8 cellular contexts compared by ENCODE assay signal in genomic region chr3:131386429-131386926, GRCh38. TPM values are rescaled to one million over a fixed set of nuclear protein-coding genes. Genes with fewer than 3 reads are reported as not detected.
DNase-seq lines count a peak whose midpoint lies in the region; ATAC-seq and TF ChIP-seq lines count a peak whose summit lies in the region.

No MANE protein-coding gene starts in this region.

- H3K9me3 ChIP-seq in liver (ENCODE audit: control insufficient read depth in 4 of 4, low read length in 3 of 4) = no peaks in the 10 kb centered on the region
- no peaks in the 10 kb centered on the region for H3K9me3 ChIP-seq in SK-N-SH

- H3K4me3 ChIP-seq in NB4 (ENCODE audit: low read depth, low read length) (no peak overlapping the region), astrocyte of the spinal cord (ENCODE audit: low read depth, low read length) (no peak overlapping the region), liver (ENCODE audit: low read depth in 1 of 3, low read length in 3 of 3) (no peak overlapping the region), SK-N-SH (ENCODE audit: low read depth in 2 of 2, low read length in 1 of 2) (no peak overlapping the region)

- H3K36me3 ChIP-seq in liver (ENCODE audit: control insufficient read depth in 4 of 4, insufficient read depth in 3 of 4, low read depth in 1 of 4, low read length in 3 of 4) (peaks cover 0 to 8% (median 2%) of the 10 kb centered on the region in 4 donors), SK-N-SH (replicated peaks in 1 of 2; ENCODE audit: control insufficient read depth in 1 of 2, insufficient read depth in 2 of 2, low read length in 1 of 2) (peaks cover 16 to 17% of the 10 kb centered on the region in 2 experiments)

- TF ChIP-seq POLR2A in NB4 (IDR thresholded peaks at IDR 0.05; ENCODE audit: extremely low read depth, insufficient read length) = no peak

- DNase-seq in NB4 (ENCODE audit: low read depth) (peak; percentile 81), astrocyte of the spinal cord (ENCODE audit: low read depth, low spot score) (peak; percentile 21), substantia nigra (lab: John Stamatoyannopoulos, UW) (peak in 23 of 49 donors; percentile 6 to 54 (median 24)), NCI-H510A treated with DMSO at 0.1 percent for 48 hours (lab: John Stamatoyannopoulos, UW) (no peak), SK-N-SH (no peak), retina (no peak)

- POLR2A ChIA-PET in SK-N-SH (lab: Yijun Ruan, JAX) = interaction anchor here (0.6 kb wide), 1 partner anchor 345 kb away, joined by 3 read pairs; no protein-coding TSS in a partner anchor

- WGBS in liver = 33% methylated on average over 5 of the region's 5 CpGs
- 83% methylated on average over 5 of the region's 5 CpGs for WGBS in SK-N-SH (ENCODE audit: low lambda C conversion rate)

- no peak overlapping the region for H3K4me2 ChIP-seq in SK-N-SH

- ATAC-seq in HG03196 (IDR thresholded peaks at IDR 0.05; ENCODE audit: unreplicated experiment) = no peak

- H3K9ac ChIP-seq in liver (ENCODE audit: low read depth in 1 of 2, low read length in 2 of 2) = no peak overlapping the region
- no peak overlapping the region for H3K9ac ChIP-seq in SK-N-SH

- H3K27ac ChIP-seq in liver (ENCODE audit: low read depth in 1 of 2, low read length in 2 of 2) (peak overlapping the region in 1 of 2 donors; percentile 38), substantia nigra (ENCODE audit: low read depth, low read length, poor library complexity, severe bottlenecking) (peak overlapping the region; percentile 56), SK-N-SH (ENCODE audit: low read depth in 2 of 2, low read length in 1 of 2) (no peak overlapping the region)

- H3K4me1 ChIP-seq in liver (ENCODE audit: control insufficient read depth in 4 of 4, insufficient read depth in 4 of 4, low read length in 3 of 4) (peaks cover 14 to 38% (median 23%) of the 10 kb centered on the region in 4 donors), SK-N-SH (ENCODE audit: control insufficient read depth in 1 of 2, insufficient read depth in 2 of 2, low read depth in 1 of 2, low read length in 1 of 2) (peaks cover 0 to 12% of the 10 kb centered on the region in 2 experiments; a peak in 2 of 4 replicates)

- H3K27me3 ChIP-seq in liver (ENCODE audit: control insufficient read depth in 4 of 4, insufficient read depth in 4 of 4, low read length in 3 of 4) = no peaks in the 10 kb centered on the region
- no peaks in the 10 kb centered on the region for H3K27me3 ChIP-seq in SK-N-SH (ENCODE audit: insufficient read depth)

- TF ChIP-seq RAD21 in liver (IDR thresholded peaks at IDR 0.05) = peak; percentile 19 to 43
- TF ChIP-seq RAD21 in SK-N-SH (IDR thresholded peaks at IDR 0.05; ENCODE audit: low read length) = no peak

- H3K79me2 ChIP-seq in SK-N-SH (ENCODE audit: insufficient read depth) = peaks cover 14% of the 10 kb centered on the region; the same call in 1 of the 2 replicates

- H2AFZ ChIP-seq in SK-N-SH (ENCODE audit: low read depth) = no peak overlapping the region

- no peak for TF ChIP-seq CTCF in NB4 (IDR thresholded peaks at IDR 0.05; ENCODE audit: low read depth, low read length)
- TF ChIP-seq CTCF in astrocyte of the spinal cord (IDR thresholded peaks at IDR 0.05; ENCODE audit: low read depth, low read length) = no peak
- no peak for TF ChIP-seq CTCF in liver (IDR thresholded peaks at IDR 0.05; ENCODE audit: low read depth, low read length, missing input control)
- no peak for TF ChIP-seq CTCF in SK-N-SH (IDR thresholded peaks at IDR 0.05)

- H3K9me2 ChIP-seq in SK-N-SH = no peaks in the 10 kb centered on the region

- CTCF ChIA-PET in SK-N-SH (lab: Yijun Ruan, JAX) = no interaction called here

- in situ Hi-C loops in astrocyte of the spinal cord (cut with HindIII; ENCODE audit: low sequenced_read_pairs) = no loop called here

- H4K20me1 ChIP-seq in SK-N-SH (ENCODE audit: insufficient read depth) = no peaks in the 10 kb centered on the region

- no peaks in the 10 kb centered on the region for H3F3A ChIP-seq in SK-N-SH (replicated peaks; ENCODE audit: insufficient read depth)

- no peak for TF ChIP-seq EP300 in SK-N-SH (IDR thresholded peaks at IDR 0.05; ENCODE audit: borderline replicate concordance in 1 of 2, low read depth in 1 of 2, low read length in 1 of 2)

TF ChIP-seq in liver, 16 proteins besides CTCF, POLR2A, EP300 and RAD21 (continues in another document):
- no peak for TF ChIP-seq TAF1 (conservative IDR thresholded peaks at IDR 0.05)
- TF ChIP-seq, protein P1, sequence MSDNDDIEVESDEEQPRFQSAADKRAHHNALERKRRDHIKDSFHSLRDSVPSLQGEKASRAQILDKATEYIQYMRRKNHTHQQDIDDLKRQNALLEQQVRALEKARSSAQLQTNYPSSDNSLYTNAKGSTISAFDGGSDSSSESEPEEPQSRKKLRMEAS (IDR thresholded peaks at IDR 0.05) = peak; percentile 63
- no peak for TF ChIP-seq FOXA1 (IDR thresholded peaks at IDR 0.05)
- TF ChIP-seq ATF3 (IDR thresholded peaks at IDR 0.05) = no peak
- TF ChIP-seq GABPA (IDR thresholded peaks at IDR 0.05 in 1 of 2, conservative IDR thresholded peaks at IDR 0.05 in 1 of 2) = peak; percentile 29 to 47
- peak; percentile 33 to 49 for TF ChIP-seq HNF4A (conservative IDR thresholded peaks at IDR 0.05)
- peak; percentile 14 for TF ChIP-seq YY1 (IDR thresholded peaks at IDR 0.05)
- peak; percentile 18 to 40 for TF ChIP-seq RXRA (IDR thresholded peaks at IDR 0.05)
- TF ChIP-seq SP1 (IDR thresholded peaks at IDR 0.05) = peak; percentile 71

TF ChIP-seq in SK-N-SH, 30 proteins besides CTCF, POLR2A, EP300 and RAD21:
- TF ChIP-seq FOXJ3 (CRISPR knock-in tag; IDR thresholded peaks at IDR 0.05) (no peak), TEAD4 (IDR thresholded peaks at IDR 0.05; ENCODE audit: borderline replicate concordance, insufficient read depth) (no peak), ELF1 (IDR thresholded peaks at IDR 0.05) (no peak)

RNA-seq across cellular contexts. Expression of gene NUDT16, which starts 4.9 kb away (rescaled TPM):
- 10 to 100 TPM; 11.3 to 33.0 TPM for total RNA-seq in liver
- polyA plus RNA-seq in liver (10 to 100 TPM; 14.1 to 20.2 TPM), SK-N-SH (2012; rRNA removed) (8.2 and 10.3 TPM in 2 replicates)
- polyA plus RNA-seq in SK-N-SH (2012; cell fraction: cytosol; rRNA removed) = 7.7 and 8.3 TPM in 2 replicates
- polyA plus RNA-seq in SK-N-SH (2012; cell fraction: nucleus; rRNA removed) = 12.4 and 15.3 TPM in 2 replicates

Comparison
In these comparisons a context has a peak if more than half of its experiments do, and no peak if none do; other contexts are left out.
1. DNase-seq: peak in NB4 (single experiment) and astrocyte of the spinal cord (single experiment); none in NCI-H510A treated with DMSO at 0.1 percent for 48 hours (single experiment), SK-N-SH (single experiment) and retina (single experiment).